In the genomic region with DNA sequence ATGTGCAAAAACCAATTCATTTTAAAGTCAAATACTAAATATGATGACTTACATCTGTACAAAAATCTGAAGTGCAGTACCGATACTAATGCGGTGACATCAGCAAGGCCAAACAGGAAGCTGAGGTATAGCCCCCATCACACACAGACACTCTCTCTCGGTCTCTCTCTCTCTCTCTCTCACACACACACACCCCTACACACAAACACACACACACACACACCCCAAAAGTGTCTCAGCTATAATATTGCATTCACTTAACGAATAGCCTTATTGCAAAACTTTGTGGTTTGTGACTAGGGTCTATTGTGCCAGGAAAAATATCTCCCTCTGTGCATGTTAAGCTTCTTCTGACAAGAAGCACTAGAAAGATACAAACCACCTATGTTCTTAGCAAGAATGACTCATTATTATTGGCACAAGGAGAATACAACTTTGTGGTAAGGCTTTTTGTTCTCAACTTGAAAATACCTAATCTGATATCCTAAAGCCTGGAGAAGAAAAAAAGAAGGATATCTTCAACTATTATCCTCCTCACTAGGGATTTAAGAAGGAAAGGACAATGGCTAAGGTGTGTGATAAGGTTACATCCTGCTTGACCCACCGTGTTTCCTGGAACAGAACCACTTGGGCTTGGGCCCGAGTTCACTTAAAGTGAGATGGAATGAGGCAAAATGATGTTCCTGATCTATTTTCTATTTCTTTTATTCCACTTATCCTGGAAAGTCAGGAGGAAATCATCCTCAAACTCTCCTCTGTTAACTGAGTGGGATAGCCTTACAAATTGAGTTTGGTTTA, we compare ENCODE assay signal across 7 cellular contexts.
DNase-seq lines count a peak whose midpoint lies in the region; ATAC-seq, FAIRE-seq and TF ChIP-seq lines count a peak whose summit lies in the region.

No MANE protein-coding gene starts in this region.

- 41% methylated on average over 6 of the region's 6 CpGs for WGBS in K562 (ENCODE audit: insufficient coverage, low coverage, missing lambda C conversion rate)

- CTCF ChIA-PET in K562 (lab: Yijun Ruan, JAX; ENCODE audit: low intra/inter-chr PET ratio): interaction anchor here (0.6 kb wide), 1 partner anchor 9 kb away, joined by 3 read pairs; no protein-coding TSS in a partner anchor

- DNase-seq in SK-MEL-5 (ENCODE audit: low read depth, low spot score): peak; percentile 42
- no peak for DNase-seq in K562 (ENCODE audit: extremely low read depth in 1 of 4, low spot score in 3 of 4)
- peak; percentile 88 for DNase-seq in natural killer cell treated with Interleukin-12 subunit alpha and Interleukin-12 subunit beta and Interleukin-15 and Interleukin-18, amount 100 ng/mL, for 72 hours (ENCODE audit: low spot score)
- DNase-seq in SHP77 (lab: John Stamatoyannopoulos, UW): no peak
- DNase-seq in DMS79 treated with DMSO at 0.1 percent for 48 hours (lab: John Stamatoyannopoulos, UW): no peak

- peaks cover 39% of the 10 kb centered on the region for H3K36me3 Mint-ChIP-seq in natural killer cell treated with Interleukin-12 subunit alpha and Interleukin-12 subunit beta and Interleukin-15 and Interleukin-18, amount 100 ng/mL, for 72 hours

- no peak for TF ChIP-seq POLR2A in K562 (conservative IDR thresholded peaks at IDR 0.05)

- TF ChIP-seq EP300 in K562 (IDR thresholded peaks at IDR 0.05; ENCODE audit: low read length): no peak

- intact Hi-C loops in K562 (cut with micrococcal nuclease): no loop called here

- H3K4me2 ChIP-seq in K562 (ENCODE audit: insufficient read depth, low read length): no peak overlapping the region

- no peak overlapping the region for H3K4me3 ChIP-seq in K562

- no peaks in the 10 kb centered on the region for H3K9me1 ChIP-seq in K562 (ENCODE audit: control insufficient read depth, insufficient read depth, low read length)

- POLR2A ChIA-PET in K562 (lab: Yijun Ruan, JAX): interaction anchor here (0.7 to 1.9 kb wide), 5 partner anchors 12 to 106 kb away, joined by 3 to 4 read pairs (median 3); no protein-coding TSS in a partner anchor

- H4K20me1 ChIP-seq in K562 (replicated peaks; ENCODE audit: control insufficient read depth, insufficient read depth, low read length): no peaks in the 10 kb centered on the region

- ATAC-seq in GM18868 (IDR thresholded peaks at IDR 0.05; ENCODE audit: unreplicated experiment) (peak; percentile 95), HG02970 (IDR thresholded peaks at IDR 0.05; ENCODE audit: low FRiP score, unreplicated experiment) (peak; percentile 91), K562 (peak; percentile 35; the same call in 2 of the 3 replicates)
- ATAC-seq in natural killer cell treated with Interleukin-12 subunit alpha and Interleukin-12 subunit beta and Interleukin-15 and Interleukin-18, amount 100 ng/mL, for 72 hours: peak; percentile 95 to 96

- H3K4me3 Mint-ChIP-seq in natural killer cell treated with Interleukin-12 subunit alpha and Interleukin-12 subunit beta and Interleukin-15 and Interleukin-18, amount 100 ng/mL, for 72 hours: peak overlapping the region; percentile 86

- no peaks in the 10 kb centered on the region for H3K9me3 ChIP-seq in K562 (replicated peaks; ENCODE audit: control insufficient read depth, insufficient read depth, low read depth, low read length)

- TF ChIP-seq RAD21 in K562 (CRISPR knock-in tag; conservative IDR thresholded peaks at IDR 0.05 in 1 of 2, IDR thresholded peaks at IDR 0.05 in 1 of 2): no peak

- H3K27me3 ChIP-seq in K562 (ENCODE audit: control insufficient read depth in 2 of 2, insufficient read depth in 2 of 2, low read length in 2 of 2): no peaks in the 10 kb centered on the region

- no peaks in the 10 kb centered on the region for H3K27me3 Mint-ChIP-seq in natural killer cell treated with Interleukin-12 subunit alpha and Interleukin-12 subunit beta and Interleukin-15 and Interleukin-18, amount 100 ng/mL, for 72 hours

- no peaks in the 10 kb centered on the region for H3K9me3 Mint-ChIP-seq in natural killer cell treated with Interleukin-12 subunit alpha and Interleukin-12 subunit beta and Interleukin-15 and Interleukin-18, amount 100 ng/mL, for 72 hours

- H3K36me3 ChIP-seq in K562 (ENCODE audit: control insufficient read depth, insufficient read depth, low read length): no peaks in the 10 kb centered on the region; the same call in 2 of the 3 replicates

- H3K27ac ChIP-seq in K562 (ENCODE audit: extremely low read depth, low read depth, low read length): no peak overlapping the region

- no peak for TF ChIP-seq CTCF in K562 (IDR thresholded peaks at IDR 0.05 in 2 of 3, conservative IDR thresholded peaks at IDR 0.05 in 1 of 3; ENCODE audit: insufficient read depth in 2 of 3, low read depth in 1 of 3, low read length in 3 of 3)

- no peak for FAIRE-seq in K562 (lab: Jason Lieb, UNC)

- H3K79me2 ChIP-seq in K562 (ENCODE audit: control insufficient read depth, insufficient read depth, low read length): no peaks in the 10 kb centered on the region

- BruUV-seq in K562 (replicated peaks; lab: Mats Ljungman, UMichigan): no TSS peak

- no peak overlapping the region for H3K9ac ChIP-seq in K562 (ENCODE audit: insufficient read depth in 1 of 2, low read depth in 2 of 2, low read length in 2 of 2)

- no peak overlapping the region for H2AFZ ChIP-seq in K562 (ENCODE audit: low read depth, low read length)

- H3K4me1 ChIP-seq in K562 (replicated peaks in 1 of 2; ENCODE audit: control insufficient read depth in 2 of 2, insufficient read depth in 2 of 2, low read length in 2 of 2): no peaks in the 10 kb centered on the region

- in situ Hi-C loops in SK-MEL-5 (cut with HindIII; ENCODE audit: low pct_unique_long_range_greater_than_20kb, low sequenced_read_pairs): no loop called here
- in situ Hi-C loops in K562 (cut with MboI): no loop called here

- peak overlapping the region; percentile 95 to 96 for H3K27ac Mint-ChIP-seq in natural killer cell treated with Interleukin-12 subunit alpha and Interleukin-12 subunit beta and Interleukin-15 and Interleukin-18, amount 100 ng/mL, for 72 hours

- H3K4me1 Mint-ChIP-seq in natural killer cell treated with Interleukin-12 subunit alpha and Interleukin-12 subunit beta and Interleukin-15 and Interleukin-18, amount 100 ng/mL, for 72 hours (ENCODE audit: low read depth in 2 of 2): peaks cover 52 to 62% of the 10 kb centered on the region in 2 donors

TF ChIP-seq in K562, 482 proteins besides CTCF, POLR2A, EP300 and RAD21:
- TF ChIP-seq CEBPB (tag; IDR thresholded peaks at IDR 0.05) (peak; percentile 82), LCOR (CRISPR knock-in tag; IDR thresholded peaks at IDR 0.05) (0 out of 2 replicates have a peak, but pooled peaks have one; percentile 29), GABPB1 (CRISPR knock-in tag; IDR thresholded peaks at IDR 0.05) (no peak), TSC22D4 (tag; IDR thresholded peaks at IDR 0.05) (peak; percentile 28; the same call in 1 of the 2 replicates), FOSL1 (tag; conservative IDR thresholded peaks at IDR 0.05) (0 out of 2 replicates have a peak, but pooled peaks have one; percentile 11), TCF3 (CRISPR knock-in tag; IDR thresholded peaks at IDR 0.05) (peak; percentile 12; the same call in 1 of the 2 replicates), JUNB (CRISPR knock-in tag; conservative IDR thresholded peaks at IDR 0.05) (no peak), CEBPG (CRISPR knock-in tag; IDR thresholded peaks at IDR 0.05) (no peak), CEBPG (tag; conservative IDR thresholded peaks at IDR 0.05 in 1 of 2, IDR thresholded peaks at IDR 0.05 in 1 of 2) (peak in 1 of 2 experiments; percentile 67; a peak in 2 of 4 replicates), LEF1 (IDR thresholded peaks at IDR 0.05) (no peak)
TF ChIP-seq in K562: peak in this region for 6.

Comparison
In these comparisons a context has a peak if more than half of its experiments do, and no peak if none do; other contexts are left out.
1. ATAC-seq: peak in every context shown above with its lines; median percentile 96 in natural killer cell treated with Interleukin-12 subunit alpha and Interleukin-12 subunit beta and Interleukin-15 and Interleukin-18, amount 100 ng/mL, for 72 hours; 95 in GM18868; 91 in HG02970; 35 in K562.
2. DNase-seq: peak in SK-MEL-5 (single experiment) and natural killer cell treated with Interleukin-12 subunit alpha and Interleukin-12 subunit beta and Interleukin-15 and Interleukin-18, amount 100 ng/mL, for 72 hours (single experiment); none in K562 (0 of 4), SHP77 (0 of 2) and DMS79 treated with DMSO at 0.1 percent for 48 hours (single experiment).